In the genomic region with DNA sequence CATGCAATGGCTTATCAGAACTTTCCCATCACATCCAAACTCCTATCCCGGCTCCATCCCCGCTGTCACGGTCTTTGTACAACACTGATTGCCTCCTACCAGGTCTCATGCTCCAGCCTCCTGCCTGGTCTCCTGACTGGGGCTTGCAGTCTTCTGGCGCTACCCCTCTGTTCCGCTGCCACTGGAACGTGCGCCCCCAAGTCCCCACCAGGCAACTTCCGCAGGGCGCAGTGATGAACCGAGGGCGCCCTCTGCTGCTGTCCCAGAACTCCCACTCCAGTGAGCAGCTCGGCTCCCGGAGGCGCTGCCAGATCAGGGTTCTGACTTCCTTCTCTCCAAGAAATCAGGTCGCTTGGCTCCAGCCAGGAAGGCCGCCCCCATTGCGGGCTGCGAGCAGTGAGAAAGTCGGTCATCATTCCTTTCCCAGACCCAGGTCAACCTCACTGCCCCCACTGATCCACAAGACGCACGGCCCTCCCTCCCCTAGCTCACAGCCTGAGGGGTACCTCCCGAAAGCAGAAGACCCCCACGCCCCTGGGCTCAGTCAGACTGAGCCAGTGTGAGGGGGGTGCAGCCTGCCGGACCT, we compare ENCODE assay signal across 1 cellular context.
TF ChIP-seq lines count a peak whose summit lies in the region.

No MANE protein-coding gene starts in this region.

TF ChIP-seq in K562, 482 proteins besides CTCF, POLR2A, EP300 and RAD21 (continues in another document):
- TF ChIP-seq MCM5 (IDR thresholded peaks at IDR 0.05; ENCODE audit: low read depth) = no peak
- TF ChIP-seq, protein P1, sequence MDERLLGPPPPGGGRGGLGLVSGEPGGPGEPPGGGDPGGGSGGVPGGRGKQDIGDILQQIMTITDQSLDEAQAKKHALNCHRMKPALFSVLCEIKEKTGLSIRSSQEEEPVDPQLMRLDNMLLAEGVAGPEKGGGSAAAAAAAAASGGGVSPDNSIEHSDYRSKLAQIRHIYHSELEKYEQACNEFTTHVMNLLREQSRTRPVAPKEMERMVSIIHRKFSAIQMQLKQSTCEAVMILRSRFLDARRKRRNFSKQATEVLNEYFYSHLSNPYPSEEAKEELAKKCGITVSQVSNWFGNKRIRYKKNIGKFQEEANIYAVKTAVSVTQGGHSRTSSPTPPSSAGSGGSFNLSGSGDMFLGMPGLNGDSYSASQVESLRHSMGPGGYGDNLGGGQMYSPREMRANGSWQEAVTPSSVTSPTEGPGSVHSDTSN (CRISPR knock-in tag; IDR thresholded peaks at IDR 0.05; ENCODE audit: low read depth) = no peak
- TF ChIP-seq, protein P1 (tag; conservative IDR thresholded peaks at IDR 0.05; ENCODE audit: low read depth) = no peak
- TF ChIP-seq, protein P2, sequence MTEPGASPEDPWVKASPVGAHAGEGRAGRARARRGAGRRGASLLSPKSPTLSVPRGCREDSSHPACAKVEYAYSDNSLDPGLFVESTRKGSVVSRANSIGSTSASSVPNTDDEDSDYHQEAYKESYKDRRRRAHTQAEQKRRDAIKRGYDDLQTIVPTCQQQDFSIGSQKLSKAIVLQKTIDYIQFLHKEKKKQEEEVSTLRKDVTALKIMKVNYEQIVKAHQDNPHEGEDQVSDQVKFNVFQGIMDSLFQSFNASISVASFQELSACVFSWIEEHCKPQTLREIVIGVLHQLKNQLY (CRISPR knock-in tag; conservative IDR thresholded peaks at IDR 0.05) = no peak
- TF ChIP-seq ZZZ3 (IDR thresholded peaks at IDR 0.05) = no peak
- TF ChIP-seq BRF1 (IDR thresholded peaks at IDR 0.05; ENCODE audit: borderline replicate concordance, extremely low read depth, insufficient read length) = no peak
- peak; percentile 29; the same call in 1 of the 2 replicates for TF ChIP-seq MTA3 (IDR thresholded peaks at IDR 0.05; ENCODE audit: borderline replicate concordance)
- TF ChIP-seq MAZ (CRISPR knock-in tag; conservative IDR thresholded peaks at IDR 0.05 in 1 of 2, IDR thresholded peaks at IDR 0.05 in 1 of 2) = 0 out of 4 replicates have a peak, but pooled peaks of 1 of the 2 experiments have one; percentile 50
- no peak for TF ChIP-seq TEAD2 (tag; IDR thresholded peaks at IDR 0.05)
- TF ChIP-seq, protein P3, sequence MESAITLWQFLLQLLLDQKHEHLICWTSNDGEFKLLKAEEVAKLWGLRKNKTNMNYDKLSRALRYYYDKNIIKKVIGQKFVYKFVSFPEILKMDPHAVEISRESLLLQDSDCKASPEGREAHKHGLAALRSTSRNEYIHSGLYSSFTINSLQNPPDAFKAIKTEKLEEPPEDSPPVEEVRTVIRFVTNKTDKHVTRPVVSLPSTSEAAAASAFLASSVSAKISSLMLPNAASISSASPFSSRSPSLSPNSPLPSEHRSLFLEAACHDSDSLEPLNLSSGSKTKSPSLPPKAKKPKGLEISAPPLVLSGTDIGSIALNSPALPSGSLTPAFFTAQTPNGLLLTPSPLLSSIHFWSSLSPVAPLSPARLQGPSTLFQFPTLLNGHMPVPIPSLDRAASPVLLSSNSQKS (CRISPR knock-in tag; IDR thresholded peaks at IDR 0.05) = no peak
- TF ChIP-seq, protein P4, sequence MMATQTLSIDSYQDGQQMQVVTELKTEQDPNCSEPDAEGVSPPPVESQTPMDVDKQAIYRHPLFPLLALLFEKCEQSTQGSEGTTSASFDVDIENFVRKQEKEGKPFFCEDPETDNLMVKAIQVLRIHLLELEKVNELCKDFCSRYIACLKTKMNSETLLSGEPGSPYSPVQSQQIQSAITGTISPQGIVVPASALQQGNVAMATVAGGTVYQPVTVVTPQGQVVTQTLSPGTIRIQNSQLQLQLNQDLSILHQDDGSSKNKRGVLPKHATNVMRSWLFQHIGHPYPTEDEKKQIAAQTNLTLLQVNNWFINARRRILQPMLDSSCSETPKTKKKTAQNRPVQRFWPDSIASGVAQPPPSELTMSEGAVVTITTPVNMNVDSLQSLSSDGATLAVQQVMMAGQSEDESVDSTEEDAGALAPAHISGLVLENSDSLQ (IDR thresholded peaks at IDR 0.05) = no peak
- no peak for TF ChIP-seq MTA1 (IDR thresholded peaks at IDR 0.05; ENCODE audit: borderline replicate concordance)
- TF ChIP-seq NR2C2 (CRISPR knock-in tag; IDR thresholded peaks at IDR 0.05) = 0 out of 2 replicates have a peak, but pooled peaks have one; percentile 19
- TF ChIP-seq NR2C2 (tag; IDR thresholded peaks at IDR 0.05) = no peak
- 0 out of 2 replicates have a peak, but pooled peaks have one; percentile 33 for TF ChIP-seq RB1 (IDR thresholded peaks at IDR 0.05; ENCODE audit: low read depth)
- TF ChIP-seq ATF7 (IDR thresholded peaks at IDR 0.05) = no peak
- 0 out of 2 replicates have a peak, but pooled peaks have one; percentile 8 for TF ChIP-seq CREM (IDR thresholded peaks at IDR 0.05; ENCODE audit: low read depth)
- TF ChIP-seq PRMT5 (CRISPR knock-in tag; IDR thresholded peaks at IDR 0.05) = no peak
- no peak for TF ChIP-seq ZNF24 (IDR thresholded peaks at IDR 0.05)
- TF ChIP-seq ZNF175 (CRISPR knock-in tag; IDR thresholded peaks at IDR 0.05; ENCODE audit: low read depth) = no peak
- TF ChIP-seq, protein P5, sequence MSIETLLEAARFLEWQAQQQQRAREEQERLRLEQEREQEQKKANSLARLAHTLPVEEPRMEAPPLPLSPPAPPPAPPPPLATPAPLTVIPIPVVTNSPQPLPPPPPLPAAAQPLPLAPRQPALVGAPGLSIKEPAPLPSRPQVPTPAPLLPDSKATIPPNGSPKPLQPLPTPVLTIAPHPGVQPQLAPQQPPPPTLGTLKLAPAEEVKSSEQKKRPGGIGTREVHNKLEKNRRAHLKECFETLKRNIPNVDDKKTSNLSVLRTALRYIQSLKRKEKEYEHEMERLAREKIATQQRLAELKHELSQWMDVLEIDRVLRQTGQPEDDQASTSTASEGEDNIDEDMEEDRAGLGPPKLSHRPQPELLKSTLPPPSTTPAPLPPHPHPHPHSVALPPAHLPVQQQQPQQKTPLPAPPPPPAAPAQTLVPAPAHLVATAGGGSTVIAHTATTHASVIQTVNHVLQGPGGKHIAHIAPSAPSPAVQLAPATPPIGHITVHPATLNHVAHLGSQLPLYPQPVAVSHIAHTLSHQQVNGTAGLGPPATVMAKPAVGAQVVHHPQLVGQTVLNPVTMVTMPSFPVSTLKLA (conservative IDR thresholded peaks at IDR 0.05) = no peak
- no peak for TF ChIP-seq C11orf30 (IDR thresholded peaks at IDR 0.05; ENCODE audit: low read depth)
- no peak for TF ChIP-seq ZNF3 (CRISPR knock-in tag; IDR thresholded peaks at IDR 0.05)
- TF ChIP-seq ZNF239 (CRISPR knock-in tag; IDR thresholded peaks at IDR 0.05) = no peak
- TF ChIP-seq, protein P6, sequence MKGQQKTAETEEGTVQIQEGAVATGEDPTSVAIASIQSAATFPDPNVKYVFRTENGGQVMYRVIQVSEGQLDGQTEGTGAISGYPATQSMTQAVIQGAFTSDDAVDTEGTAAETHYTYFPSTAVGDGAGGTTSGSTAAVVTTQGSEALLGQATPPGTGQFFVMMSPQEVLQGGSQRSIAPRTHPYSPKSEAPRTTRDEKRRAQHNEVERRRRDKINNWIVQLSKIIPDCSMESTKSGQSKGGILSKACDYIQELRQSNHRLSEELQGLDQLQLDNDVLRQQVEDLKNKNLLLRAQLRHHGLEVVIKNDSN (CRISPR knock-in tag; IDR thresholded peaks at IDR 0.05) = no peak
- TF ChIP-seq CBX3 (IDR thresholded peaks at IDR 0.05; ENCODE audit: borderline replicate concordance in 1 of 2, low read length in 2 of 2) = no peak
- peak; percentile 43; the same call in 1 of the 2 replicates for TF ChIP-seq ETV1 (tag; conservative IDR thresholded peaks at IDR 0.05; ENCODE audit: low read depth)
- TF ChIP-seq TCFL5 (CRISPR knock-in tag; conservative IDR thresholded peaks at IDR 0.05) = no peak
- TF ChIP-seq SMC3 (conservative IDR thresholded peaks at IDR 0.05; ENCODE audit: insufficient read depth, low read depth, low read length) = peak; percentile 85
- no peak for TF ChIP-seq ERF (CRISPR knock-in tag; IDR thresholded peaks at IDR 0.05)
- TF ChIP-seq HNRNPK (IDR thresholded peaks at IDR 0.05; ENCODE audit: low read depth, low read length, poor library complexity, severe bottlenecking) = no peak
- TF ChIP-seq, protein P7, sequence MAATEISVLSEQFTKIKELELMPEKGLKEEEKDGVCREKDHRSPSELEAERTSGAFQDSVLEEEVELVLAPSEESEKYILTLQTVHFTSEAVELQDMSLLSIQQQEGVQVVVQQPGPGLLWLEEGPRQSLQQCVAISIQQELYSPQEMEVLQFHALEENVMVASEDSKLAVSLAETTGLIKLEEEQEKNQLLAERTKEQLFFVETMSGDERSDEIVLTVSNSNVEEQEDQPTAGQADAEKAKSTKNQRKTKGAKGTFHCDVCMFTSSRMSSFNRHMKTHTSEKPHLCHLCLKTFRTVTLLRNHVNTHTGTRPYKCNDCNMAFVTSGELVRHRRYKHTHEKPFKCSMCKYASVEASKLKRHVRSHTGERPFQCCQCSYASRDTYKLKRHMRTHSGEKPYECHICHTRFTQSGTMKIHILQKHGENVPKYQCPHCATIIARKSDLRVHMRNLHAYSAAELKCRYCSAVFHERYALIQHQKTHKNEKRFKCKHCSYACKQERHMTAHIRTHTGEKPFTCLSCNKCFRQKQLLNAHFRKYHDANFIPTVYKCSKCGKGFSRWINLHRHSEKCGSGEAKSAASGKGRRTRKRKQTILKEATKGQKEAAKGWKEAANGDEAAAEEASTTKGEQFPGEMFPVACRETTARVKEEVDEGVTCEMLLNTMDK (IDR thresholded peaks at IDR 0.05; ENCODE audit: borderline replicate concordance, insufficient read depth, low read depth, low read length, poor library complexity, severe bottlenecking) = peak; percentile 4
- TF ChIP-seq CC2D1A (IDR thresholded peaks at IDR 0.05) = peak; percentile 69
- TF ChIP-seq, protein P8, sequence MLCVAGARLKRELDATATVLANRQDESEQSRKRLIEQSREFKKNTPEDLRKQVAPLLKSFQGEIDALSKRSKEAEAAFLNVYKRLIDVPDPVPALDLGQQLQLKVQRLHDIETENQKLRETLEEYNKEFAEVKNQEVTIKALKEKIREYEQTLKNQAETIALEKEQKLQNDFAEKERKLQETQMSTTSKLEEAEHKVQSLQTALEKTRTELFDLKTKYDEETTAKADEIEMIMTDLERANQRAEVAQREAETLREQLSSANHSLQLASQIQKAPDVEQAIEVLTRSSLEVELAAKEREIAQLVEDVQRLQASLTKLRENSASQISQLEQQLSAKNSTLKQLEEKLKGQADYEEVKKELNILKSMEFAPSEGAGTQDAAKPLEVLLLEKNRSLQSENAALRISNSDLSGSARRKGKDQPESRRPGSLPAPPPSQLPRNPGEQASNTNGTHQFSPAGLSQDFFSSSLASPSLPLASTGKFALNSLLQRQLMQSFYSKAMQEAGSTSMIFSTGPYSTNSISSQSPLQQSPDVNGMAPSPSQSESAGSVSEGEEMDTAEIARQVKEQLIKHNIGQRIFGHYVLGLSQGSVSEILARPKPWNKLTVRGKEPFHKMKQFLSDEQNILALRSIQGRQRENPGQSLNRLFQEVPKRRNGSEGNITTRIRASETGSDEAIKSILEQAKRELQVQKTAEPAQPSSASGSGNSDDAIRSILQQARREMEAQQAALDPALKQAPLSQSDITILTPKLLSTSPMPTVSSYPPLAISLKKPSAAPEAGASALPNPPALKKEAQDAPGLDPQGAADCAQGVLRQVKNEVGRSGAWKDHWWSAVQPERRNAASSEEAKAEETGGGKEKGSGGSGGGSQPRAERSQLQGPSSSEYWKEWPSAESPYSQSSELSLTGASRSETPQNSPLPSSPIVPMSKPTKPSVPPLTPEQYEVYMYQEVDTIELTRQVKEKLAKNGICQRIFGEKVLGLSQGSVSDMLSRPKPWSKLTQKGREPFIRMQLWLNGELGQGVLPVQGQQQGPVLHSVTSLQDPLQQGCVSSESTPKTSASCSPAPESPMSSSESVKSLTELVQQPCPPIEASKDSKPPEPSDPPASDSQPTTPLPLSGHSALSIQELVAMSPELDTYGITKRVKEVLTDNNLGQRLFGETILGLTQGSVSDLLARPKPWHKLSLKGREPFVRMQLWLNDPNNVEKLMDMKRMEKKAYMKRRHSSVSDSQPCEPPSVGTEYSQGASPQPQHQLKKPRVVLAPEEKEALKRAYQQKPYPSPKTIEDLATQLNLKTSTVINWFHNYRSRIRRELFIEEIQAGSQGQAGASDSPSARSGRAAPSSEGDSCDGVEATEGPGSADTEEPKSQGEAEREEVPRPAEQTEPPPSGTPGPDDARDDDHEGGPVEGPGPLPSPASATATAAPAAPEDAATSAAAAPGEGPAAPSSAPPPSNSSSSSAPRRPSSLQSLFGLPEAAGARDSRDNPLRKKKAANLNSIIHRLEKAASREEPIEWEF (CRISPR knock-in tag; IDR thresholded peaks at IDR 0.05) = no peak
- no peak for TF ChIP-seq OTX1 (CRISPR knock-in tag; IDR thresholded peaks at IDR 0.05)
- TF ChIP-seq, protein P9, sequence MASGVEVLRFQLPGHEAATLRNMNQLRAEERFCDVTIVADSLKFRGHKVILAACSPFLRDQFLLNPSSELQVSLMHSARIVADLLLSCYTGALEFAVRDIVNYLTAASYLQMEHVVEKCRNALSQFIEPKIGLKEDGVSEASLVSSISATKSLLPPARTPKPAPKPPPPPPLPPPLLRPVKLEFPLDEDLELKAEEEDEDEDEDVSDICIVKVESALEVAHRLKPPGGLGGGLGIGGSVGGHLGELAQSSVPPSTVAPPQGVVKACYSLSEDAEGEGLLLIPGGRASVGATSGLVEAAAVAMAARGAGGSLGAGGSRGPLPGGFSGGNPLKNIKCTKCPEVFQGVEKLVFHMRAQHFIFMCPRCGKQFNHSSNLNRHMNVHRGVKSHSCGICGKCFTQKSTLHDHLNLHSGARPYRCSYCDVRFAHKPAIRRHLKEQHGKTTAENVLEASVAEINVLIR (CRISPR knock-in tag; IDR thresholded peaks at IDR 0.05) = no peak
- no peak for TF ChIP-seq ADNP (tag; IDR thresholded peaks at IDR 0.05)
- no peak for TF ChIP-seq ZFP1 (CRISPR knock-in tag; IDR thresholded peaks at IDR 0.05)
- TF ChIP-seq XRCC5 (IDR thresholded peaks at IDR 0.05; ENCODE audit: low read depth, low read length) = 0 out of 2 replicates have a peak, but pooled peaks have one; percentile 53
- TF ChIP-seq LCOR (CRISPR knock-in tag; IDR thresholded peaks at IDR 0.05) = no peak
